ENCODE assay signal across 31 cellular contexts in genomic region chr7:113715262-113715661, GRCh38.
"Had no signal": no experiment of that assay in that cellular context is flagged by ENCODE, and none has a peak within 500 bp of the region (broad histone marks: within the 10 kb centered on the region; RNA-seq: fewer than 3 reads in every experiment).

No MANE protein-coding gene starts in this region.

- H3K27me3 ChIP-seq: ascending aorta, breast epithelium, cardiac muscle cell, dorsolateral prefrontal cortex, esophagus muscularis mucosa, gastroesophageal sphincter had no signal

- H3K27ac Mint-ChIP-seq: activated B cell treated with CpG ODN at 0.5 μM for 24 hours; activated CD8-positive, alpha-beta T cell treated with anti-CD3 and anti-CD28 coated beads for 36 hours; activated naive CD4-positive, alpha-beta T cell treated with anti-CD3 and anti-CD28 coated beads for 36 hours; activated naive CD4-positive, alpha-beta T cell treated with anti-CD3 and anti-CD28 coated beads, Interleukin-2, amount 50 U/mL, for 24 hours; activated naive CD8-positive, alpha-beta T cell treated with anti-CD3 and anti-CD28 coated beads, Interleukin-2, amount 10 ng/mL, durations not matched to agents 7 days and 5 days; activated T-helper 17 cell treated with anti-CD3 and anti-CD28 coated beads, Interleukin-2, amount 50 U/mL, for 72 hours; brain; dendritic cell treated with granulocyte-macrophage colony-stimulating factor and Interleukin-4, amounts not matched to agents 40 ng/mL and 50 ng/mL, for 4 days; T-cell; T-helper 1 cell treated with Interleukin-12 subunit alpha and Interleukin-12 subunit beta and Interleukin-4 antibody, amounts not matched to agents 30 μg/mL and 1 μg/mL, for 36 hours had no signal

- H3K27me3 Mint-ChIP-seq: activated B cell treated with CpG ODN at 0.5 μM for 24 hours; activated CD8-positive, alpha-beta T cell treated with anti-CD3 and anti-CD28 coated beads for 36 hours; activated naive CD8-positive, alpha-beta T cell treated with anti-CD3 and anti-CD28 coated beads, Interleukin-2, amount 10 ng/mL, durations not matched to agents 7 days and 5 days; brain; central memory CD8-positive, alpha-beta T cell; dendritic cell treated with granulocyte-macrophage colony-stimulating factor and Interleukin-4, amounts not matched to agents 40 ng/mL and 50 ng/mL, for 4 days had no signal

- H3K36me3 ChIP-seq: ascending aorta, breast epithelium, cardiac muscle cell, esophagus muscularis mucosa, gastroesophageal sphincter, WERI-Rb-1 had no signal

- H3K36me3 Mint-ChIP-seq: activated naive CD4-positive, alpha-beta T cell treated with anti-CD3 and anti-CD28 coated beads, Interleukin-2, amount 50 U/mL, for 24 hours; activated naive CD8-positive, alpha-beta T cell treated with anti-CD3 and anti-CD28 coated beads, Interleukin-2, amount 10 ng/mL, durations not matched to agents 7 days and 5 days; brain; T-cell had no signal

- H3K4me1 Mint-ChIP-seq: activated B cell treated with CpG ODN at 0.5 μM for 24 hours; activated naive CD4-positive, alpha-beta T cell treated with anti-CD3 and anti-CD28 coated beads, Interleukin-2, amount 50 U/mL, for 24 hours; activated naive CD8-positive, alpha-beta T cell treated with anti-CD3 and anti-CD28 coated beads, Interleukin-2, amount 10 ng/mL, durations not matched to agents 7 days and 5 days; activated T-helper 17 cell treated with anti-CD3 and anti-CD28 coated beads, Interleukin-2, amount 50 U/mL, for 72 hours; central memory CD8-positive, alpha-beta T cell; T-cell had no signal

- H3K27ac ChIP-seq: breast epithelium, cardiac muscle cell, dorsolateral prefrontal cortex, foreskin keratinocyte, WERI-Rb-1 had no signal

- H3K4me3 ChIP-seq: ascending aorta, breast epithelium, cardiac muscle cell, coronary artery, dorsolateral prefrontal cortex, esophagus muscularis mucosa, gastroesophageal sphincter had no signal

- H3K9me3 Mint-ChIP-seq: activated B cell treated with CpG ODN at 0.5 μM for 24 hours; activated CD8-positive, alpha-beta T cell treated with anti-CD3 and anti-CD28 coated beads for 36 hours; activated naive CD4-positive, alpha-beta T cell treated with anti-CD3 and anti-CD28 coated beads for 36 hours; activated naive CD4-positive, alpha-beta T cell treated with anti-CD3 and anti-CD28 coated beads, Interleukin-2, amount 50 U/mL, for 24 hours; activated naive CD8-positive, alpha-beta T cell treated with anti-CD3 and anti-CD28 coated beads, Interleukin-2, amount 10 ng/mL, durations not matched to agents 7 days and 5 days; activated T-cell treated with anti-CD3 and anti-CD28 coated beads, Interleukin-2, amount 50 U/mL, for 4 hours; activated T-helper 17 cell treated with anti-CD3 and anti-CD28 coated beads, Interleukin-2, amount 50 U/mL, for 72 hours; central memory CD8-positive, alpha-beta T cell; dendritic cell treated with granulocyte-macrophage colony-stimulating factor and Interleukin-4, amounts not matched to agents 40 ng/mL and 50 ng/mL, for 4 days; T-cell; T-helper 1 cell treated with Interleukin-12 subunit alpha and Interleukin-12 subunit beta and Interleukin-4 antibody, amounts not matched to agents 30 μg/mL and 1 μg/mL, for 36 hours had no signal

- H3K4me3 Mint-ChIP-seq: activated B cell treated with CpG ODN at 0.5 μM for 24 hours; activated CD8-positive, alpha-beta T cell treated with anti-CD3 and anti-CD28 coated beads for 36 hours; activated naive CD4-positive, alpha-beta T cell treated with anti-CD3 and anti-CD28 coated beads for 36 hours; activated naive CD4-positive, alpha-beta T cell treated with anti-CD3 and anti-CD28 coated beads, Interleukin-2, amount 50 U/mL, for 24 hours; activated naive CD8-positive, alpha-beta T cell treated with anti-CD3 and anti-CD28 coated beads, Interleukin-2, amount 10 ng/mL, durations not matched to agents 7 days and 5 days; activated T-cell treated with anti-CD3 and anti-CD28 coated beads, Interleukin-2, amount 50 U/mL, for 4 hours; activated T-helper 17 cell treated with anti-CD3 and anti-CD28 coated beads, Interleukin-2, amount 50 U/mL, for 72 hours; brain; central memory CD8-positive, alpha-beta T cell; dendritic cell treated with granulocyte-macrophage colony-stimulating factor and Interleukin-4, amounts not matched to agents 40 ng/mL and 50 ng/mL, for 4 days; T-cell; T-helper 1 cell treated with Interleukin-12 subunit alpha and Interleukin-12 subunit beta and Interleukin-4 antibody, amounts not matched to agents 30 μg/mL and 1 μg/mL, for 36 hours had no signal

- H3K9me3 ChIP-seq: ascending aorta, breast epithelium had no signal

- ATAC-seq: activated CD4-positive, CD25-positive, alpha-beta regulatory T cell treated with anti-CD3 and anti-CD28 coated beads, Interleukin-2, amount 50 U/mL, for 24 hours; activated CD8-positive, alpha-beta T cell treated with anti-CD3 and anti-CD28 coated beads for 36 hours; activated T-cell treated with anti-CD3 and anti-CD28 coated beads, Interleukin-2, amount 50 U/mL, for 4 hours; activated T-helper 17 cell treated with anti-CD3 and anti-CD28 coated beads, Interleukin-2, amount 50 U/mL, for 72 hours; foreskin keratinocyte; gastroesophageal sphincter; T-cell had no signal

- H3K4me1 ChIP-seq: ascending aorta, breast epithelium, foreskin keratinocyte had no signal

- DNase-seq: activated B cell treated with CpG ODN at 0.5 μM for 24 hours; activated CD4-positive, alpha-beta T cell treated with anti-CD3 and anti-CD28 coated beads for 48 hours; activated CD4-positive, alpha-beta T cell treated with anti-CD3 and anti-CD28 coated beads, Interleukin-2, amount 50 U/mL, for 1 hour; activated CD4-positive, alpha-beta T cell treated with anti-CD3 and anti-CD28 coated beads, Interleukin-2, amount 50 U/mL, for 48 hours; activated CD8-positive, alpha-beta memory T cell treated with anti-CD3 and anti-CD28 coated beads for 24 hours; activated CD8-positive, alpha-beta T cell treated with anti-CD3 and anti-CD28 coated beads for 36 hours; activated effector memory CD4-positive, alpha-beta T cell treated with Interleukin-2 at 50 U/mL for 16 hours; activated naive CD4-positive, alpha-beta T cell treated with anti-CD3 and anti-CD28 coated beads for 36 hours; activated naive CD8-positive, alpha-beta T cell treated with anti-CD3 and anti-CD28 coated beads, Interleukin-2, amount 10 ng/mL, durations not matched to agents 7 days and 5 days; activated T-cell treated with anti-CD3 and anti-CD28 coated beads, Interleukin-2, amount 50 U/mL, for 4 hours; dorsolateral prefrontal cortex; effector memory CD4-positive, alpha-beta T cell; erythroblast; foreskin keratinocyte; SW 1271; T-cell; T1000; WERI-Rb-1 had no signal
